Comparison of ENCODE assay signal across 17 cellular contexts in the genomic region with DNA sequence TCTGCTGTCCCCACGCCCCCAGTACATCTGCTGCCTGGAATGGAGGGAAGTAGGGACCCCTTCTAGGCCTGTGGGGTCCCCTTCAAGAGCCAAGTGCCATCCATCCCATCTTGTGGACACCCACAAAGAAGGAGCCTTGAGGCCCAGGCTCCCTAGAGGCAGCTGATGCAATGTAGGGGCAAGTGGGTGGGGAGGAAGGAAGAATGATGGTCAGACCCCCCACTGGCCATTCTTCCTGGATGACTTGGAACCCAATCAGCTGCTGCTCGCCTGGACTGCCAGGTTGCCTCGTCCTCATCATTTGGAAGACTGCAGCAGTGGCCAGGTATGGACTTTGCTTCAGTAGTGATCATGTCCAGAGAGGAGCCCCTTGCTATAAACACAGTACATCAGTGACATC.
"Had no signal": no experiment of that assay in that cellular context is flagged by ENCODE, and none has a peak within 500 bp of the region (broad histone marks: within the 10 kb centered on the region; RNA-seq: fewer than 3 reads in every experiment).

No MANE protein-coding gene starts in this region.

- H3K4me1 ChIP-seq: breast epithelium, right atrium auricular region had no signal

- H3K27ac ChIP-seq: breast epithelium, dorsolateral prefrontal cortex, neutrophil, right atrium auricular region, skin epidermis had no signal

- DNase-seq: activated CD4-positive, alpha-beta T cell treated with anti-CD3 and anti-CD28 coated beads, Interleukin-2, amount 50 U/mL, for 1 hour; activated CD4-positive, CD25-positive, alpha-beta regulatory T cell; activated gamma-delta T cell; activated naive CD8-positive, alpha-beta T cell treated with anti-CD3 and anti-CD28 coated beads, Interleukin-2, amount 10 ng/mL, durations not matched to agents 7 days and 5 days; activated T-cell treated with anti-CD3 and anti-CD28 coated beads for 4 hours; anterior cingulate cortex; hypothalamus; naive thymus-derived CD4-positive, alpha-beta T cell; substantia nigra had no signal

- H3K27me3 Mint-ChIP-seq: type B pancreatic cell had no signal

- H3K36me3 Mint-ChIP-seq: activated naive CD8-positive, alpha-beta T cell treated with anti-CD3 and anti-CD28 coated beads, Interleukin-2, amount 10 ng/mL, durations not matched to agents 7 days and 5 days; naive thymus-derived CD4-positive, alpha-beta T cell; stimulated activated effector memory CD8-positive, alpha-beta T cell treated with anti-CD3 and anti-CD28 coated beads, Interleukin-12 subunit alpha, Interleukin-12 subunit beta, amount 100 ng/mL, for 72 hours; type B pancreatic cell had no signal

- H3K27me3 ChIP-seq: breast epithelium, dorsolateral prefrontal cortex, right atrium auricular region had no signal

- H3K9me3 Mint-ChIP-seq: activated naive CD8-positive, alpha-beta T cell treated with anti-CD3 and anti-CD28 coated beads, Interleukin-2, amount 10 ng/mL, durations not matched to agents 7 days and 5 days; naive thymus-derived CD4-positive, alpha-beta T cell; stimulated activated effector memory CD8-positive, alpha-beta T cell treated with anti-CD3 and anti-CD28 coated beads, Interleukin-12 subunit alpha, Interleukin-12 subunit beta, amount 100 ng/mL, for 72 hours; type B pancreatic cell had no signal

- H3K4me3 ChIP-seq: breast epithelium, dorsolateral prefrontal cortex, lung, right atrium auricular region, skin epidermis had no signal

- ATAC-seq: naive thymus-derived CD4-positive, alpha-beta T cell; stimulated activated effector memory CD8-positive, alpha-beta T cell treated with anti-CD3 and anti-CD28 coated beads, Interleukin-12 subunit alpha, Interleukin-12 subunit beta, amount 100 ng/mL, for 72 hours had no signal

- H3K9me3 ChIP-seq: breast epithelium, neutrophil, right atrium auricular region had no signal

- H3K4me3 Mint-ChIP-seq: activated naive CD8-positive, alpha-beta T cell treated with anti-CD3 and anti-CD28 coated beads, Interleukin-2, amount 10 ng/mL, durations not matched to agents 7 days and 5 days; naive thymus-derived CD4-positive, alpha-beta T cell; stimulated activated effector memory CD8-positive, alpha-beta T cell treated with anti-CD3 and anti-CD28 coated beads, Interleukin-12 subunit alpha, Interleukin-12 subunit beta, amount 100 ng/mL, for 72 hours; type B pancreatic cell had no signal

- H3K36me3 ChIP-seq: breast epithelium, neutrophil, right atrium auricular region had no signal

- H3K27ac Mint-ChIP-seq: activated naive CD8-positive, alpha-beta T cell treated with anti-CD3 and anti-CD28 coated beads, Interleukin-2, amount 10 ng/mL, durations not matched to agents 7 days and 5 days; stimulated activated effector memory CD8-positive, alpha-beta T cell treated with anti-CD3 and anti-CD28 coated beads, Interleukin-12 subunit alpha, Interleukin-12 subunit beta, amount 100 ng/mL, for 72 hours; type B pancreatic cell had no signal
